In genomic region chr2:134628453-134628852, GRCh38 we compare ENCODE assay signal across 18 cellular contexts.
A peak's percentile ranks its signal among the peaks of the same experiment; 100 is the strongest.
DNase-seq lines count a peak whose midpoint lies in the region; ATAC-seq lines count a peak whose summit lies in the region.
"Had no signal": no experiment of that assay in that cellular context is flagged by ENCODE, and none has a peak within 500 bp of the region (broad histone marks: within the 10 kb centered on the region; RNA-seq: fewer than 3 reads in every experiment).

No MANE protein-coding gene starts in this region.

- ATAC-seq in GM21528 (IDR thresholded peaks at IDR 0.05; ENCODE audit: low FRiP score, unreplicated experiment), result no peak
- ATAC-seq: HCT116, Panc1 had no signal

- H3K27me3 Mint-ChIP-seq in activated CD4-positive, alpha-beta T cell treated with anti-CD3 and anti-CD28 coated beads, Interleukin-2, amount 10 ng/mL, durations not matched to agents 24 days and 14 days, result peaks cover 4% of the 10 kb centered on the region
- peaks cover 7% of the 10 kb centered on the region for H3K27me3 Mint-ChIP-seq in activated CD4-positive, alpha-beta T cell treated with anti-CD3 and anti-CD28 coated beads, Interleukin-2, amount 10 ng/mL, durations not matched to agents 7 days and 5 days

- no peaks in the 10 kb centered on the region for H3K9me3 Mint-ChIP-seq in activated CD4-positive, alpha-beta T cell treated with anti-CD3 and anti-CD28 coated beads, Interleukin-2, amount 10 ng/mL, durations not matched to agents 24 days and 14 days
- H3K9me3 Mint-ChIP-seq in activated CD4-positive, alpha-beta T cell treated with anti-CD3 and anti-CD28 coated beads, Interleukin-2, amount 10 ng/mL, durations not matched to agents 7 days and 5 days, result no peaks in the 10 kb centered on the region

- intact Hi-C loops in activated CD4-positive, alpha-beta T cell treated with anti-CD3 and anti-CD28 coated beads, Interleukin-2, amount 10 ng/mL, durations not matched to agents 24 days and 14 days (cut with micrococcal nuclease), result no loop called here

- H3K4me3 Mint-ChIP-seq in activated CD4-positive, alpha-beta T cell treated with anti-CD3 and anti-CD28 coated beads, Interleukin-2, amount 10 ng/mL, durations not matched to agents 24 days and 14 days, result no peak overlapping the region
- no peak overlapping the region for H3K4me3 Mint-ChIP-seq in activated CD4-positive, alpha-beta T cell treated with anti-CD3 and anti-CD28 coated beads, Interleukin-2, amount 10 ng/mL, durations not matched to agents 7 days and 5 days

- H3K36me3 Mint-ChIP-seq in activated CD4-positive, alpha-beta T cell treated with anti-CD3 and anti-CD28 coated beads, Interleukin-2, amount 10 ng/mL, durations not matched to agents 24 days and 14 days (ENCODE audit: low read depth), result no peaks in the 10 kb centered on the region
- no peaks in the 10 kb centered on the region for H3K36me3 Mint-ChIP-seq in activated CD4-positive, alpha-beta T cell treated with anti-CD3 and anti-CD28 coated beads, Interleukin-2, amount 10 ng/mL, durations not matched to agents 7 days and 5 days (ENCODE audit: low read depth)

- POLR2A ChIA-PET in activated CD4-positive, alpha-beta T cell treated with anti-CD3 and anti-CD28 coated beads, Interleukin-2, amount 10 ng/mL, durations not matched to agents 7 days and 5 days (lab: Charles Lee), result no interaction called here

- CTCF ChIA-PET in activated CD4-positive, alpha-beta T cell treated with anti-CD3 and anti-CD28 coated beads, Interleukin-2, amount 10 ng/mL, durations not matched to agents 7 days and 5 days (lab: Charles Lee), result no interaction called here

- peaks cover 6% of the 10 kb centered on the region for H3K4me1 Mint-ChIP-seq in activated CD4-positive, alpha-beta T cell treated with anti-CD3 and anti-CD28 coated beads, Interleukin-2, amount 10 ng/mL, durations not matched to agents 24 days and 14 days
- peaks cover 5% of the 10 kb centered on the region for H3K4me1 Mint-ChIP-seq in activated CD4-positive, alpha-beta T cell treated with anti-CD3 and anti-CD28 coated beads, Interleukin-2, amount 10 ng/mL, durations not matched to agents 7 days and 5 days

- no peak overlapping the region for H3K27ac Mint-ChIP-seq in activated CD4-positive, alpha-beta T cell treated with anti-CD3 and anti-CD28 coated beads, Interleukin-2, amount 10 ng/mL, durations not matched to agents 24 days and 14 days
- no peak overlapping the region for H3K27ac Mint-ChIP-seq in activated CD4-positive, alpha-beta T cell treated with anti-CD3 and anti-CD28 coated beads, Interleukin-2, amount 10 ng/mL, durations not matched to agents 7 days and 5 days

- DNase-seq in DMS153 (lab: John Stamatoyannopoulos, UW) (peak; percentile 11), DMS153 treated with DMSO at 0.1 percent for 48 hours (lab: John Stamatoyannopoulos, UW; ENCODE audit: unreplicated experiment) (no peak), SHP77 (lab: John Stamatoyannopoulos, UW) (peak; percentile 77 to 90), myocyte (ENCODE audit: low read depth) (peak; percentile 10), T1000 (lab: John Stamatoyannopoulos, UW) (no peak)
- DNase-seq in activated CD4-positive, alpha-beta T cell treated with anti-CD3 and anti-CD28 coated beads, Interleukin-2, amount 10 ng/mL, durations not matched to agents 24 days and 14 days, result peak; percentile 48
- no peak for DNase-seq in activated CD4-positive, alpha-beta T cell treated with anti-CD3 and anti-CD28 coated beads, Interleukin-2, amount 10 ng/mL, durations not matched to agents 7 days and 5 days
- DNase-seq: AML-193, GOT3, IMR-90, NCI-H146, NCI-H2081 treated with DMSO at 0.1 percent for 48 hours, NCI-H2227 treated with DMSO at 0.1 percent for 48 hours, NCI-H748 treated with DMSO at 0.1 percent for 48 hours, SW 1271 had no signal

Comparison
In these comparisons a context has a peak if more than half of its experiments do, and no peak if none do; other contexts are left out.
1. DNase-seq: peak in DMS153 (single experiment), activated CD4-positive, alpha-beta T cell treated with anti-CD3 and anti-CD28 coated beads, Interleukin-2, amount 10 ng/mL, durations not matched to agents 24 days and 14 days (single experiment), SHP77 (2 of 2) and myocyte (single experiment); none in DMS153 treated with DMSO at 0.1 percent for 48 hours (single experiment), activated CD4-positive, alpha-beta T cell treated with anti-CD3 and anti-CD28 coated beads, Interleukin-2, amount 10 ng/mL, durations not matched to agents 7 days and 5 days (single experiment) and T1000 (single experiment).